In the genomic region with DNA sequence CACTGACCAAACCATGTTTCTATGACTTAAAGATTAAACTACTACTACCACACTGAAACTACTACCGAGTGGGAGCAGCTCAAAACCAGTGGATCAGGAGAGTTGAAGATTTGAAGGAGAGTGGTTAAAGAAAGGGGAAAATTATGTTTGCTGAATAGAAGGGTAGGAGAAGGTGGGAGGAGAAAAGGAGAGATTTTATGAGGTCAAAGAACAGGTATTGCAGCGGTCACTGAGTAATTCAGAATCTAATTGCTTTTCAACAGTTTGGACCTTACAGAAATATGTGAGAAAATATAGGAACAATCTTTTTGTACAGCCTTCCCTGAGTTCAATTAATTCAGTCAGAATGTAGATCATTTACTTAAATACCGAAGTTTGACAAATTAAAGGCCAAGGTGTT, we compare ENCODE assay signal across 1 cellular context.
TF ChIP-seq lines count a peak whose summit lies in the region.

No MANE protein-coding gene starts in this region.

TF ChIP-seq in GM23338, 12 proteins besides CTCF, POLR2A, EP300 and RAD21:
- TF ChIP-seq JUNB (IDR thresholded peaks at IDR 0.05; ENCODE audit: unreplicated experiment): no peak
- TF ChIP-seq ZNF114 (CRISPR knock-in tag; IDR thresholded peaks at IDR 0.05): no peak
- TF ChIP-seq, protein P1, sequence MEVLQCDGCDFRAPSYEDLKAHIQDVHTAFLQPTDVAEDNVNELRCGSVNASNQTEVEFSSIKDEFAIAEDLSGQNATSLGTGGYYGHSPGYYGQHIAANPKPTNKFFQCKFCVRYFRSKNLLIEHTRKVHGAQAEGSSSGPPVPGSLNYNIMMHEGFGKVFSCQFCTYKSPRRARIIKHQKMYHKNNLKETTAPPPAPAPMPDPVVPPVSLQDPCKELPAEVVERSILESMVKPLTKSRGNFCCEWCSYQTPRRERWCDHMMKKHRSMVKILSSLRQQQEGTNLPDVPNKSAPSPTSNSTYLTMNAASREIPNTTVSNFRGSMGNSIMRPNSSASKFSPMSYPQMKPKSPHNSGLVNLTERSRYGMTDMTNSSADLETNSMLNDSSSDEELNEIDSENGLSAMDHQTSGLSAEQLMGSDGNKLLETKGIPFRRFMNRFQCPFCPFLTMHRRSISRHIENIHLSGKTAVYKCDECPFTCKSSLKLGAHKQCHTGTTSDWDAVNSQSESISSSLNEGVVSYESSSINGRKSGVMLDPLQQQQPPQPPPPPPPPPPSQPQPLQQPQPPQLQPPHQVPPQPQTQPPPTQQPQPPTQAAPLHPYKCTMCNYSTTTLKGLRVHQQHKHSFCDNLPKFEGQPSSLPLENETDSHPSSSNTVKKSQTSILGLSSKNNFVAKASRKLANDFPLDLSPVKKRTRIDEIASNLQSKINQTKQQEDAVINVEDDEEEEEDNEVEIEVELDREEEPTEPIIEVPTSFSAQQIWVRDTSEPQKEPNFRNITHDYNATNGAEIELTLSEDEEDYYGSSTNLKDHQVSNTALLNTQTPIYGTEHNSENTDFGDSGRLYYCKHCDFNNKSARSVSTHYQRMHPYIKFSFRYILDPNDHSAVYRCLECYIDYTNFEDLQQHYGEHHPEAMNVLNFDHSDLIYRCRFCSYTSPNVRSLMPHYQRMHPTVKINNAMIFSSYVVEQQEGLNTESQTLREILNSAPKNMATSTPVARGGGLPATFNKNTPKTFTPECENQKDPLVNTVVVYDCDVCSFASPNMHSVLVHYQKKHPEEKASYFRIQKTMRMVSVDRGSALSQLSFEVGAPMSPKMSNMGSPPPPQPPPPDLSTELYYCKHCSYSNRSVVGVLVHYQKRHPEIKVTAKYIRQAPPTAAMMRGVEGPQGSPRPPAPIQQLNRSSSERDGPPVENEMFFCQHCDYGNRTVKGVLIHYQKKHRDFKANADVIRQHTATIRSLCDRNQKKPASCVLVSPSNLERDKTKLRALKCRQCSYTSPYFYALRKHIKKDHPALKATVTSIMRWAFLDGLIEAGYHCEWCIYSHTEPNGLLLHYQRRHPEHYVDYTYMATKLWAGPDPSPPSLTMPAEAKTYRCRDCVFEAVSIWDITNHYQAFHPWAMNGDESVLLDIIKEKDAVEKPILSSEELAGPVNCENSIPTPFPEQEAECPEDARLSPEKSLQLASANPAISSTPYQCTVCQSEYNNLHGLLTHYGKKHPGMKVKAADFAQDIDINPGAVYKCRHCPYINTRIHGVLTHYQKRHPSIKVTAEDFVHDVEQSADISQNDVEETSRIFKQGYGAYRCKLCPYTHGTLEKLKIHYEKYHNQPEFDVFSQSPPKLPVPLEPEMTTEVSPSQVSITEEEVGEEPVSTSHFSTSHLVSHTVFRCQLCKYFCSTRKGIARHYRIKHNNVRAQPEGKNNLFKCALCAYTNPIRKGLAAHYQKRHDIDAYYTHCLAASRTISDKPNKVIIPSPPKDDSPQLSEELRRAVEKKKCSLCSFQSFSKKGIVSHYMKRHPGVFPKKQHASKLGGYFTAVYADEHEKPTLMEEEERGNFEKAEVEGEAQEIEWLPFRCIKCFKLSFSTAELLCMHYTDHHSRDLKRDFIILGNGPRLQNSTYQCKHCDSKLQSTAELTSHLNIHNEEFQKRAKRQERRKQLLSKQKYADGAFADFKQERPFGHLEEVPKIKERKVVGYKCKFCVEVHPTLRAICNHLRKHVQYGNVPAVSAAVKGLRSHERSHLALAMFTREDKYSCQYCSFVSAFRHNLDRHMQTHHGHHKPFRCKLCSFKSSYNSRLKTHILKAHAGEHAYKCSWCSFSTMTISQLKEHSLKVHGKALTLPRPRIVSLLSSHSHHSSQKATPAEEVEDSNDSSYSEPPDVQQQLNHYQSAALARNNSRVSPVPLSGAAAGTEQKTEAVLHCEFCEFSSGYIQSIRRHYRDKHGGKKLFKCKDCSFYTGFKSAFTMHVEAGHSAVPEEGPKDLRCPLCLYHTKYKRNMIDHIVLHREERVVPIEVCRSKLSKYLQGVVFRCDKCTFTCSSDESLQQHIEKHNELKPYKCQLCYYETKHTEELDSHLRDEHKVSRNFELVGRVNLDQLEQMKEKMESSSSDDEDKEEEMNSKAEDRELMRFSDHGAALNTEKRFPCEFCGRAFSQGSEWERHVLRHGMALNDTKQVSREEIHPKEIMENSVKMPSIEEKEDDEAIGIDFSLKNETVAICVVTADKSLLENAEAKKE (CRISPR knock-in tag; IDR thresholded peaks at IDR 0.05): no peak
- TF ChIP-seq POLR2AphosphoS5 (IDR thresholded peaks at IDR 0.05; ENCODE audit: low read depth): no peak
- TF ChIP-seq NANOG (IDR thresholded peaks at IDR 0.05; ENCODE audit: borderline replicate concordance): no peak
- TF ChIP-seq EZH2phosphoT487 (IDR thresholded peaks at IDR 0.05; ENCODE audit: unreplicated experiment): no peak
- TF ChIP-seq STAT1 (IDR thresholded peaks at IDR 0.05; ENCODE audit: unreplicated experiment): no peak
- no peak for TF ChIP-seq CREB1 (CRISPR knock-in tag; IDR thresholded peaks at IDR 0.05; ENCODE audit: low read depth)
- TF ChIP-seq ZNF331 (CRISPR knock-in tag; IDR thresholded peaks at IDR 0.05; ENCODE audit: low read depth): no peak
TF ChIP-seq in GM23338: peak in this region for 0.
